ENCODE assay signal across 5 cellular contexts in genomic region chr10:93546995-93547394, GRCh38. TPM values are rescaled to one million over a fixed set of nuclear protein-coding genes. Genes with fewer than 3 reads are reported as not detected.
"Had no signal": no experiment of that assay in that cellular context is flagged by ENCODE, and none has a peak within 500 bp of the region (broad histone marks: within the 10 kb centered on the region; RNA-seq: fewer than 3 reads in every experiment).

No MANE protein-coding gene starts in this region.

RNA-seq across cellular contexts. Expression of gene FFAR4, which starts 19.5 kb away (rescaled TPM):
- total RNA-seq: LHCN-M2, M059J, RPMI7951, SJCRH30, SK-MEL-5 had no signal

RNA-seq across cellular contexts. Expression of gene RBP4, which starts 54.0 kb away (rescaled TPM):
- total RNA-seq: RPMI7951, SJCRH30, SK-MEL-5 had no signal
